In genomic region chr5:68217476-68217984, GRCh38 we compare ENCODE assay signal across 7 cellular contexts. TPM values are rescaled to one million over a fixed set of nuclear protein-coding genes. Genes with fewer than 3 reads are reported as not detected.
A peak's percentile ranks its signal among the peaks of the same experiment; 100 is the strongest.
DNase-seq lines count a peak whose midpoint lies in the region; ATAC-seq and TF ChIP-seq lines count a peak whose summit lies in the region.

No MANE protein-coding gene starts in this region.

- DNase-seq in WTC11 (ENCODE audit: low spot score) = no peak
- no peak for DNase-seq in glutamatergic neuron
- no peak for DNase-seq in stimulated activated naive CD8-positive, alpha-beta T cell treated with anti-CD3 and anti-CD28 coated beads, Interleukin-15, amount 100 ng/mL, for 72 hours
- no peak for DNase-seq in NCI-H146 treated with DMSO at 0.1 percent for 48 hours (lab: John Stamatoyannopoulos, UW; ENCODE audit: unreplicated experiment)
- no peak for DNase-seq in NCI-H128 (lab: John Stamatoyannopoulos, UW; ENCODE audit: unreplicated experiment)

- H3K9me3 ChIP-seq in HUES48 (ENCODE audit: control insufficient read depth, insufficient read depth, low read length) = no peaks in the 10 kb centered on the region

- ATAC-seq in WTC11 = no peak
- ATAC-seq in stimulated activated naive CD8-positive, alpha-beta T cell treated with anti-CD3 and anti-CD28 coated beads, Interleukin-15, amount 100 ng/mL, for 72 hours = no peak
- no peak for ATAC-seq in activated CD4-positive, CD25-positive, alpha-beta regulatory T cell treated with anti-CD3 and anti-CD28 coated beads, Interleukin-2, amount 50 U/mL, for 24 hours

- H3K36me3 ChIP-seq in HUES48 (ENCODE audit: control insufficient read depth, insufficient read depth, low read length) = no peaks in the 10 kb centered on the region

- CTCF ChIA-PET in WTC11 (lab: Charles Lee) = interaction anchor here (2.3 kb wide), 1 partner anchor 35 kb away, joined by 7 read pairs; no protein-coding TSS in a partner anchor

- H3K4me3 ChIP-seq in HUES48 (ENCODE audit: low read depth, low read length) = peak overlapping the region; percentile 81

- POLR2A ChIA-PET in WTC11 (lab: Charles Lee) = no interaction called here

- peaks cover 82% of the 10 kb centered on the region for H3K27me3 Mint-ChIP-seq in WTC11 (ENCODE audit: low read depth)
- peaks cover 4% of the 10 kb centered on the region for H3K27me3 Mint-ChIP-seq in glutamatergic neuron (ENCODE audit: unreplicated experiment)
- H3K27me3 Mint-ChIP-seq in stimulated activated naive CD8-positive, alpha-beta T cell treated with anti-CD3 and anti-CD28 coated beads, Interleukin-15, amount 100 ng/mL, for 72 hours = no peaks in the 10 kb centered on the region

- H3K27me3 ChIP-seq in HUES48 (ENCODE audit: control insufficient read depth, insufficient read depth, low read length) = peaks cover 39% of the 10 kb centered on the region

- H3K36me3 Mint-ChIP-seq in WTC11 = peaks cover 6% of the 10 kb centered on the region; the same call in 1 of the 2 replicates
- no peaks in the 10 kb centered on the region for H3K36me3 Mint-ChIP-seq in glutamatergic neuron (ENCODE audit: unreplicated experiment)

- H3K27ac ChIP-seq in HUES48 (ENCODE audit: low read depth, low read length) = no peak overlapping the region

- H3K4me1 Mint-ChIP-seq in WTC11 = peaks cover 22% of the 10 kb centered on the region
- H3K4me1 Mint-ChIP-seq in glutamatergic neuron (ENCODE audit: low read depth, unreplicated experiment) = peaks cover 12% of the 10 kb centered on the region
- peaks cover 58% of the 10 kb centered on the region for H3K4me1 Mint-ChIP-seq in stimulated activated naive CD8-positive, alpha-beta T cell treated with anti-CD3 and anti-CD28 coated beads, Interleukin-15, amount 100 ng/mL, for 72 hours

- H3K9me3 Mint-ChIP-seq in WTC11 (peaks cover 3% of the 10 kb centered on the region; the same call in 1 of the 2 replicates), glutamatergic neuron (ENCODE audit: unreplicated experiment) (peaks cover 11% of the 10 kb centered on the region)
- H3K9me3 Mint-ChIP-seq in stimulated activated naive CD8-positive, alpha-beta T cell treated with anti-CD3 and anti-CD28 coated beads, Interleukin-15, amount 100 ng/mL, for 72 hours = peaks cover 0 to 6% of the 10 kb centered on the region in 2 donors

- H3K27ac Mint-ChIP-seq in WTC11 (no peak overlapping the region), glutamatergic neuron (ENCODE audit: unreplicated experiment) (no peak overlapping the region)
- H3K27ac Mint-ChIP-seq in stimulated activated naive CD8-positive, alpha-beta T cell treated with anti-CD3 and anti-CD28 coated beads, Interleukin-15, amount 100 ng/mL, for 72 hours = peak overlapping the region in 1 of 2 donors; percentile 85

- TF ChIP-seq CTCF in WTC11 (IDR thresholded peaks at IDR 0.05) = no peak
- TF ChIP-seq CTCF in glutamatergic neuron (IDR thresholded peaks at IDR 0.05; ENCODE audit: partially characterized antibody, unreplicated experiment) = no peak

- H3K4me1 ChIP-seq in HUES48 (ENCODE audit: control insufficient read depth, insufficient read depth, low read length) = peaks cover 21% of the 10 kb centered on the region

- H3K9ac ChIP-seq in HUES48 (ENCODE audit: low read depth, low read length) = no peak overlapping the region

- H3K4me3 Mint-ChIP-seq in WTC11 = peak overlapping the region; percentile 75
- peak overlapping the region; percentile 93 for H3K4me3 Mint-ChIP-seq in glutamatergic neuron (ENCODE audit: unreplicated experiment)
- peak overlapping the region; percentile 93 to 98 for H3K4me3 Mint-ChIP-seq in stimulated activated naive CD8-positive, alpha-beta T cell treated with anti-CD3 and anti-CD28 coated beads, Interleukin-15, amount 100 ng/mL, for 72 hours

TF ChIP-seq in WTC11, 78 proteins besides CTCF, POLR2A, EP300 and RAD21 (continues in another document):
- TF ChIP-seq AR (CRISPR knock-in tag; IDR thresholded peaks at IDR 0.05) = no peak
- TF ChIP-seq ZBTB43 (CRISPR knock-in tag; IDR thresholded peaks at IDR 0.05) = no peak
- TF ChIP-seq MYBL2 (CRISPR knock-in tag; IDR thresholded peaks at IDR 0.05) = no peak
- no peak for TF ChIP-seq E2F5 (CRISPR knock-in tag; IDR thresholded peaks at IDR 0.05)
- TF ChIP-seq USF2 (CRISPR knock-in tag; IDR thresholded peaks at IDR 0.05) = no peak
- TF ChIP-seq FOXP4 (CRISPR knock-in tag; IDR thresholded peaks at IDR 0.05) = no peak
- no peak for TF ChIP-seq FOXJ3 (CRISPR knock-in tag; IDR thresholded peaks at IDR 0.05; ENCODE audit: borderline replicate concordance)
- TF ChIP-seq FOXK1 (CRISPR knock-in tag; IDR thresholded peaks at IDR 0.05) = no peak
- TF ChIP-seq RELA (CRISPR knock-in tag; IDR thresholded peaks at IDR 0.05; ENCODE audit: borderline replicate concordance) = no peak

RNA-seq across cellular contexts. Expression of gene PIK3R1, which starts 2.0 kb away (rescaled TPM):
- total RNA-seq in WTC11 (2021) = 10.1 to 11.3 TPM (median 11.1 TPM) in 3 replicates
- total RNA-seq in glutamatergic neuron (ENCODE audit: unreplicated experiment) = 49.4 TPM
